In the genomic region with DNA sequence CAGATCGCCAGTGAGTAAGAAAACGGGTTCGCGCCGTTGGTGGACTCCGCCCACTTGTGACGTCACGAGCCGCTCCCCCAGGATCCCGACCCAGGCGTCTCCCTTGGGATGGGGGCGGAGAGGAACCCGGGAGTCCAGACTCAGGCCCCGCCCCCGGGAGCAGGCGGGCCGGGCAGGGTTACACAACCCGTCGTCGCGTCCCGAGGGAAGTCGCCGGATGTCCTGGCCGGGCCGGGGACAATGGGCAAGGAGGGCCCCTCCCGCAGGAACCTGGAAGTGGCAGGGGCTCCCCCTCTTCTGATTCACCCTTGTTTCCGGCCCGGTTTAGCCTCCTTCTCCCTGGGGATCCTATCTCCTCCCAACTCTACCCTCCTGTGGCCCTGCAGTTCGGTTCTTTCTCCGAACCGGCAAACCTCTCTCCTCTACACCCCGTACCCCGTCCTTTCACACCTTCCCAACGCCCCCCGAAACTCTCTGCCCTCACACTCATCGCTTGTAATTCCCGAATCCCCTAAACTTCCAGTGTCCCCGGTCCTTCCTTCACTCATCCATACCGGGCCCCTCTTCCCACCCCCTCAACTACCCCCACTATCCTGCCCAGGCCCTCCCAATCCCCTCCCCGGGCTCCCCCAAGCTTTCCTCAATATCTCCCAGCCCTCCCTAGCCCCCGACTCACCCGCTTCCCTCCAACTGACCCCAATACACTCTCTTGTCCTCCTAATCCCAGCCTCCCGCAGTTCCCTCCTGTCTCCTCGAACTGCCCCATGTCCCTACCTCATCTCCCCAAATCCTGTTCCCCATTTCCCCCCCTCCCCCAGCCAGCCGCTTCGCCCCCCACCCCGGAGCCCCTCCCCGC, we compare ENCODE assay signal across 8 cellular contexts. TPM values are rescaled to one million over a fixed set of nuclear protein-coding genes. Genes with fewer than 3 reads are reported as not detected.
A peak's percentile ranks its signal among the peaks of the same experiment; 100 is the strongest.
DNase-seq lines count a peak whose midpoint lies in the region; ATAC-seq, FAIRE-seq and TF ChIP-seq lines count a peak whose summit lies in the region.

No MANE protein-coding gene starts in this region.

- DNase-seq in AG09309 (ENCODE audit: low read depth) = no peak
- DNase-seq in GM18507 (ENCODE audit: extremely low spot score, insufficient read length, low read depth) = no peak
- peak; percentile 35 for DNase-seq in NCI-H345 treated with DMSO at 0.1 percent for 48 hours (lab: John Stamatoyannopoulos, UW; ENCODE audit: unreplicated experiment)
- peak; percentile 64 for DNase-seq in activated T-cell treated with anti-CD3 and anti-CD28 coated beads, Interleukin-2, amount 50 U/mL, for 1 hour
- DNase-seq in epithelial cell of prostate (ENCODE audit: low read depth, low spot score) = peak; percentile 58
- DNase-seq in mesenteric fat pad (ENCODE audit: low spot score) = peak; percentile 99
- DNase-seq in stimulated activated naive CD4-positive, alpha-beta T cell (lab: John Stamatoyannopoulos, UW) = peak; percentile 10 to 56 (median 33)

- peak; percentile 68 for FAIRE-seq in GM18507 (lab: Jason Lieb, UNC)

- ATAC-seq in GM18502 (IDR thresholded peaks at IDR 0.05; ENCODE audit: poor library complexity, unreplicated experiment) = no peak

- TF ChIP-seq CTCF in AG09309 (IDR thresholded peaks at IDR 0.05; ENCODE audit: control insufficient read depth, insufficient read depth, low read depth, low read length, missing control alignments) = no peak

- H3K4me3 ChIP-seq in AG09309 (ENCODE audit: control insufficient read depth, low read depth, low read length) = peak overlapping the region; percentile 39

- peak overlapping the region; percentile 96 for H3K27ac ChIP-seq in epithelial cell of prostate

RNA-seq across cellular contexts. Expression of a gene that starts 20.0 kb away (rescaled TPM):
- 82.3 TPM for total RNA-seq in mesenteric fat pad

RNA-seq across cellular contexts. Expression of a gene that starts 24.1 kb away (rescaled TPM):
- total RNA-seq in mesenteric fat pad = 907 TPM

RNA-seq across cellular contexts. Expression of a gene that starts 37.2 kb away (rescaled TPM):
- total RNA-seq in mesenteric fat pad = 6.7 TPM

RNA-seq across cellular contexts. Expression of a gene that starts 38.8 kb away (rescaled TPM):
- total RNA-seq in mesenteric fat pad = 17.6 TPM

RNA-seq across cellular contexts. Expression of a gene that starts 53.2 kb away (rescaled TPM):
- total RNA-seq in mesenteric fat pad = 8.3 TPM

Comparison
In these comparisons a context has a peak if more than half of its experiments do, and no peak if none do; other contexts are left out.
1. DNase-seq: peak in NCI-H345 treated with DMSO at 0.1 percent for 48 hours (single experiment), activated T-cell treated with anti-CD3 and anti-CD28 coated beads, Interleukin-2, amount 50 U/mL, for 1 hour (single experiment), epithelial cell of prostate (single experiment), mesenteric fat pad (single experiment) and stimulated activated naive CD4-positive, alpha-beta T cell (6 of 6); none in AG09309 (single experiment) and GM18507 (single experiment).